8 cellular contexts compared by ENCODE assay signal in the genomic region with DNA sequence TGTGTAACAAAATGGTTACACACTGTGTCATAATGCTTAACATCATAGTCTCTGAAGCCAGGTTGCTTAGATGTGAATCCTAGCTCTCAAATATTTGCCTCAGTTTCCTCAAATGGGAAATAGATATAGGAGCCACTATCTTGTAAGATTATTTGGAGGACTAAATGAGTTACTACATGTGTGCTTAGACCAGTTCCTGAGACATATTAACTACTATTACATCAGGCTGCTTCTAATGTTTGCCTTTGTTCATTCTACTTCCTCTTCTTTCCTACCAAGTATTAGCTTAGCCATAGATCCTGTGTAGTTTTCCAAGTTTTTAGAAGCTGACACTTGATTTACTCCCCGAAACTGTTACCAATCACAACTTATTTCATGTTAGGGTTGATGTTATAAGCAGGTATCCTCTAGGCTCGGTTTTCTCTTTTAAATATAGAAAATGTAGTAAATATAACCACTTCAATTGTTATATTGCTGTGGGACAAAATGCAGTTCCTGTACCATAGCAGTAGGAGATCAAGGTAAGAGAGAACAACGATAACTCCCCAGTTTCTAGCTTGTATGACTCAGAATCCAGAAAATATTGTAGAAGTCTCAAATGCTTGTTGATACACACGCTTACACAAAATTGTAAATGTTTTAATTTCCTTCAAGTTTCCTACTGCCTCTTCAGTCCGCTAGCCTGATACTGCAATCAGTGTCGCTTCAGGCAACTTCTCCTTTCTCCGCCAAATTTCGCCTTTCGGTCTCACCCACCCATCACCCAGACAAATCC. TPM values are rescaled to one million over a fixed set of nuclear protein-coding genes. Genes with fewer than 3 reads are reported as not detected.
DNase-seq lines count a peak whose midpoint lies in the region; ATAC-seq and TF ChIP-seq lines count a peak whose summit lies in the region.

No MANE protein-coding gene starts in this region.

- peaks cover 10% of the 10 kb centered on the region for H3K79me1 ChIP-seq in trophoblast cell (ENCODE audit: low read length)

- peaks cover 8% of the 10 kb centered on the region for H3K79me2 ChIP-seq in trophoblast cell (ENCODE audit: control insufficient read depth, insufficient read depth, low read length, poor library complexity)

- H3K9me3 ChIP-seq in RWPE2 (ENCODE audit: severe bottlenecking): no peaks in the 10 kb centered on the region
- peaks cover 2% of the 10 kb centered on the region for H3K9me3 ChIP-seq in trophoblast cell (ENCODE audit: insufficient read depth, low read depth, low read length)

- peak overlapping the region; percentile 97 for H2AFZ ChIP-seq in trophoblast cell (ENCODE audit: insufficient read depth, low read length, poor library complexity)

- H3K4me2 ChIP-seq in trophoblast cell (ENCODE audit: low read length): peak overlapping the region; percentile 90

- no peak overlapping the region for H2BK12ac ChIP-seq in trophoblast cell (ENCODE audit: low read length)

- H2BK120ac ChIP-seq in trophoblast cell (ENCODE audit: insufficient read depth, low read length, poor library complexity): peak overlapping the region; percentile 57

- peak overlapping the region; percentile 96 for H4K8ac ChIP-seq in trophoblast cell (ENCODE audit: low read depth, low read length)

- no peak for TF ChIP-seq CTCF in RWPE2 (IDR thresholded peaks at IDR 0.05; ENCODE audit: poor library complexity, severe bottlenecking)

- no peak overlapping the region for H2AK5ac ChIP-seq in trophoblast cell (ENCODE audit: low read length)

- peak overlapping the region; percentile 60 for H3K14ac ChIP-seq in trophoblast cell (ENCODE audit: low read length)

- peak; percentile 91 for DNase-seq in DMS53 (lab: John Stamatoyannopoulos, UW)
- DNase-seq in RWPE2 (ENCODE audit: low spot score): no peak
- DNase-seq in fibroblast of gingiva (ENCODE audit: low read depth): peak; percentile 11
- no peak for DNase-seq in trophoblast cell
- no peak for DNase-seq in left lobe of liver (ENCODE audit: low spot score)

- H3K18ac ChIP-seq in trophoblast cell (ENCODE audit: low read length): peak overlapping the region; percentile 56

- no CpG with 5 or more reads among the region's 9 CpGs for WGBS in trophoblast cell (ENCODE audit: extremely low coverage, insufficient coverage, insufficient read length)

- peak overlapping the region; percentile 55 for H4K12ac ChIP-seq in trophoblast cell (ENCODE audit: low read depth, low read length)

- no peak overlapping the region for H3K4ac ChIP-seq in trophoblast cell (ENCODE audit: low read depth, low read length)

- peaks cover 21% of the 10 kb centered on the region for H3K4me1 ChIP-seq in RWPE2 (ENCODE audit: insufficient read depth, poor library complexity, severe bottlenecking)
- peaks cover 0 to 2% of the 10 kb centered on the region in 2 experiments for H3K4me1 ChIP-seq in trophoblast cell (ENCODE audit: control insufficient read depth in 1 of 2, insufficient read depth in 2 of 2, low read length in 2 of 2)

- peak overlapping the region; percentile 63 for H2BK5ac ChIP-seq in trophoblast cell (ENCODE audit: low read depth, low read length, poor library complexity)

- H3K27me3 ChIP-seq in RWPE2 (ENCODE audit: insufficient read depth, poor library complexity, severe bottlenecking) (no peaks in the 10 kb centered on the region), trophoblast cell (ENCODE audit: insufficient read depth, low read length) (no peaks in the 10 kb centered on the region)

- H3K9ac ChIP-seq in trophoblast cell (ENCODE audit: low read length): peak overlapping the region; percentile 81

- no peak for TF ChIP-seq POLR2A in GM18505 (IDR thresholded peaks at IDR 0.05; ENCODE audit: borderline replicate concordance, extremely low read depth, insufficient read depth, insufficient read length)

- peak overlapping the region; percentile 80 for H4K91ac ChIP-seq in trophoblast cell (ENCODE audit: low read depth, low read length)

- H3K23ac ChIP-seq in trophoblast cell (ENCODE audit: low read length): no peak overlapping the region

- H3K4me3 ChIP-seq in RWPE2 (ENCODE audit: severe bottlenecking) (peak overlapping the region; percentile 62), trophoblast cell (ENCODE audit: low read depth, low read length) (peak overlapping the region; percentile 99)

- ATAC-seq in HG03196 (IDR thresholded peaks at IDR 0.05; ENCODE audit: unreplicated experiment) (peak; percentile 4), RWPE2 (ENCODE audit: low read depth) (peak; percentile 4; the same call in 2 of the 3 replicates), HG03354 (IDR thresholded peaks at IDR 0.05; ENCODE audit: poor library complexity, severe bottlenecking, unreplicated experiment) (no peak), left lobe of liver (no peak), GM18505 (IDR thresholded peaks at IDR 0.05; ENCODE audit: unreplicated experiment) (no peak)

- peak overlapping the region; percentile 63 for H3K27ac ChIP-seq in RWPE2 (ENCODE audit: poor library complexity, severe bottlenecking)
- H3K27ac ChIP-seq in trophoblast cell (ENCODE audit: low read depth, low read length): peak overlapping the region; percentile 77

- H3K36me3 ChIP-seq in RWPE2 (ENCODE audit: low read depth) (peaks cover 24% of the 10 kb centered on the region), trophoblast cell (ENCODE audit: control insufficient read depth in 1 of 2, insufficient read depth in 2 of 2, low read length in 2 of 2) (no peaks in the 10 kb centered on the region)

RNA-seq across cellular contexts. Expression of a gene that starts 0.7 kb away (rescaled TPM):
- 51.6 and 53.8 TPM in 2 replicates for polyA plus RNA-seq in trophoblast cell (2013)
- total RNA-seq in left lobe of liver: 32.9 TPM

Comparison
In these comparisons a context has a peak if more than half of its experiments do, and no peak if none do; other contexts are left out.
1. DNase-seq: peak in DMS53 (single experiment) and fibroblast of gingiva (single experiment); none in RWPE2 (single experiment), trophoblast cell (0 of 2) and left lobe of liver (single experiment).
2. ATAC-seq: peak in HG03196 (single experiment) and RWPE2 (single experiment); none in HG03354 (single experiment), left lobe of liver (single experiment) and GM18505 (single experiment).